ENCODE assay signal across 12 cellular contexts in genomic region chr13:33520480-33520839, GRCh38.
A peak's percentile ranks its signal among the peaks of the same experiment; 100 is the strongest.
DNase-seq lines count a peak whose midpoint lies in the region; FAIRE-seq and TF ChIP-seq lines count a peak whose summit lies in the region.
"Had no signal": no experiment of that assay in that cellular context is flagged by ENCODE, and none has a peak within 500 bp of the region (broad histone marks: within the 10 kb centered on the region; RNA-seq: fewer than 3 reads in every experiment).

No MANE protein-coding gene starts in this region.

- H3K27me3 Mint-ChIP-seq in neural progenitor cell (ENCODE audit: insufficient read depth, low read depth), result no peaks in the 10 kb centered on the region

- FAIRE-seq in H1 (lab: Jason Lieb, UNC), result no peak

- H3K27ac ChIP-seq in H1 (ENCODE audit: low read depth, low read length), result no peak overlapping the region
- H3K27ac ChIP-seq in neural progenitor cell, result no peak overlapping the region
- H3K27ac ChIP-seq in tibial artery, result peak overlapping the region; percentile 59
- H3K27ac ChIP-seq: 22Rv1 had no signal

- H2BK20ac ChIP-seq in H1 (ENCODE audit: low read length), result no peak overlapping the region

- no peaks in the 10 kb centered on the region for H3F3A ChIP-seq in neural progenitor cell (ENCODE audit: low read depth)

- H2AFZ ChIP-seq in H1 (ENCODE audit: low read length) (0 out of 2 replicates have a peak overlapping the region, but pooled peaks have one; percentile 4), neural progenitor cell (replicated peaks) (no peak overlapping the region)

- no peak for TF ChIP-seq POLR2A in H1 (IDR thresholded peaks at IDR 0.05; ENCODE audit: control extremely low read depth in 1 of 2, low read depth in 2 of 2, low read length in 2 of 2)

- no peak overlapping the region for H4K8ac ChIP-seq in H1 (ENCODE audit: extremely low read depth, insufficient read depth, low read length)

- TF ChIP-seq EP300 in H1 (IDR thresholded peaks at IDR 0.05; ENCODE audit: borderline replicate concordance in 1 of 2, low read depth in 2 of 2, low read length in 2 of 2), result no peak

- no peak overlapping the region for H3K14ac ChIP-seq in H1 (ENCODE audit: insufficient read length)

- H3K4me1 Mint-ChIP-seq in neural progenitor cell, result peaks cover 20% of the 10 kb centered on the region

- no peak overlapping the region for H3K56ac ChIP-seq in H1 (replicated peaks; ENCODE audit: insufficient read length, low read depth, low read length)

- H3K9ac ChIP-seq in H1 (replicated peaks in 1 of 4; ENCODE audit: extremely low read depth in 1 of 4, low read depth in 3 of 4, low read length in 3 of 4) (no peak overlapping the region), neural progenitor cell (no peak overlapping the region)

- no peaks in the 10 kb centered on the region for H3K79me1 ChIP-seq in H1 (ENCODE audit: low read depth, low read length)

- H3K9me3 ChIP-seq in H1 (ENCODE audit: insufficient read depth in 2 of 2, low read depth in 1 of 2, low read length in 1 of 2) (no peaks in the 10 kb centered on the region), neural progenitor cell (ENCODE audit: low read depth) (no peaks in the 10 kb centered on the region), tibial artery (no peaks in the 10 kb centered on the region)

- H3K9me3 Mint-ChIP-seq in neural progenitor cell, result no peaks in the 10 kb centered on the region

- no peak overlapping the region for H2BK15ac ChIP-seq in H1 (ENCODE audit: low read length)

- intact Hi-C loops in tibial artery (cut with DNase I; ENCODE audit: low total_unique reads), result no loop called here

- WGBS in H1 (ENCODE audit: extremely low coverage in 1 of 2, insufficient coverage in 1 of 2, insufficient read length in 1 of 2, insufficient replicate concordance in 2 of 2, low coverage in 1 of 2, low lambda C conversion rate in 2 of 2, missing lambda C conversion rate in 1 of 2), 2 experiments, result 76% methylated on average over 5 of the region's 5 CpGs; no CpG with 5 or more reads in 1 of the 2 experiments

- no peak overlapping the region for H3K18ac ChIP-seq in H1 (ENCODE audit: extremely low read depth, low read length)

- H3K4me2 ChIP-seq in H1 (ENCODE audit: insufficient read depth in 1 of 2, low read depth in 2 of 2, low read length in 2 of 2), result no peak overlapping the region
- H3K4me2 ChIP-seq in neural progenitor cell, result no peak overlapping the region

- no peak overlapping the region for H3K23ac ChIP-seq in H1 (ENCODE audit: insufficient read length)

- no peak overlapping the region for H4K5ac ChIP-seq in H1 (ENCODE audit: insufficient read length, low read depth, low read length)

- H4K20me1 ChIP-seq in H1 (replicated peaks in 1 of 2; ENCODE audit: control insufficient read depth in 1 of 2, insufficient read depth in 2 of 2, low read length in 2 of 2) (no peaks in the 10 kb centered on the region), neural progenitor cell (ENCODE audit: low read depth) (no peaks in the 10 kb centered on the region)

- H2AK5ac ChIP-seq in H1 (ENCODE audit: low read depth, low read length), result no peak overlapping the region

- no peak overlapping the region for H3K4ac ChIP-seq in H1 (replicated peaks; ENCODE audit: insufficient read length, low read depth, low read length)

- no peak overlapping the region for H3K4me3 Mint-ChIP-seq in neural progenitor cell

- no peak overlapping the region for H2BK12ac ChIP-seq in H1 (ENCODE audit: low read depth, low read length)

- no peaks in the 10 kb centered on the region for H3K36me3 ChIP-seq in H1 (ENCODE audit: control insufficient read depth in 2 of 4, insufficient read depth in 4 of 4, low read length in 3 of 4)
- H3K36me3 ChIP-seq in neural progenitor cell, result no peaks in the 10 kb centered on the region
- no peaks in the 10 kb centered on the region for H3K36me3 ChIP-seq in tibial artery

- CTCF ChIA-PET in H1 (lab: Charles Lee; ENCODE audit: partially characterized antibody), result interaction anchor here (0.6 to 1.3 kb wide), 3 partner anchors 10 to 987 kb away, joined by 3 to 4 read pairs (median 4); no protein-coding TSS in a partner anchor

- POLR2A ChIA-PET in H1 (lab: Charles Lee; ENCODE audit: partially characterized antibody), result interaction anchor here (0.5 kb wide), 1 partner anchor 9 kb away, joined by 3 read pairs; no protein-coding TSS in a partner anchor

- H4K91ac ChIP-seq in H1 (replicated peaks; ENCODE audit: insufficient read length, low read length), result no peak overlapping the region

- DNase-seq in NCI-H82 (lab: John Stamatoyannopoulos, UW), result peak; percentile 32
- no peak for DNase-seq in NCI-H82 treated with DMSO at 0.1 percent for 48 hours (lab: John Stamatoyannopoulos, UW; ENCODE audit: unreplicated experiment)
- DNase-seq in H1 (ENCODE audit: low read depth in 1 of 2, low spot score in 2 of 2), result no peak
- DNase-seq in neural progenitor cell (ENCODE audit: low spot score), result no peak
- DNase-seq in tibial artery, result no peak
- no peak for DNase-seq in NCI-H2171 treated with DMSO at 0.1 percent for 48 hours (lab: John Stamatoyannopoulos, UW)
- DNase-seq in HPDE6-E6E7 (ENCODE audit: extremely low spot score), result no peak
- DNase-seq in GDM1 (lab: John Stamatoyannopoulos, UW), result no peak
- DNase-seq: NCI-H1092, NCI-H226, NCI-H526 treated with DMSO at 0.1 percent for 48 hours had no signal

- peaks cover 0 to 22% (median 7%) of the 10 kb centered on the region in 4 experiments; a peak in 3 of 7 replicates for H3K4me1 ChIP-seq in H1 (replicated peaks in 1 of 4; ENCODE audit: control insufficient read depth in 3 of 4, insufficient read depth in 4 of 4, low read length in 3 of 4)
- peaks cover 8% of the 10 kb centered on the region for H3K4me1 ChIP-seq in neural progenitor cell
- H3K4me1 ChIP-seq in tibial artery, result peaks cover 0 to 48% (median 5%) of the 10 kb centered on the region in 4 donors

- no peaks in the 10 kb centered on the region for H3K27me3 ChIP-seq in H1 (replicated peaks in 1 of 4; ENCODE audit: control insufficient read depth in 3 of 4, extremely low read depth in 1 of 4, insufficient read depth in 3 of 4, low read length in 3 of 4)
- no peaks in the 10 kb centered on the region for H3K27me3 ChIP-seq in neural progenitor cell
- no peaks in the 10 kb centered on the region for H3K27me3 ChIP-seq in tibial artery

- no peaks in the 10 kb centered on the region for H3K23me2 ChIP-seq in H1 (ENCODE audit: low read depth, low read length)

- no peak overlapping the region for H2BK120ac ChIP-seq in H1 (replicated peaks; ENCODE audit: low read depth, low read length)

- H2BK5ac ChIP-seq in H1 (ENCODE audit: low read depth, low read length), result no peak overlapping the region

- H3K4me3 ChIP-seq in H1 (ENCODE audit: extremely low read depth in 1 of 4, insufficient read depth in 2 of 4, low read depth in 3 of 4, low read length in 4 of 4) (no peak overlapping the region), neural progenitor cell (no peak overlapping the region), tibial artery (no peak overlapping the region)

- peak overlapping the region; percentile 83 for H3K27ac Mint-ChIP-seq in neural progenitor cell

- H3K79me2 ChIP-seq in H1 (ENCODE audit: control insufficient read depth in 1 of 2, insufficient read depth in 2 of 2, low read length in 2 of 2) (no peaks in the 10 kb centered on the region), neural progenitor cell (ENCODE audit: low read depth) (no peaks in the 10 kb centered on the region)

- H3K36me3 Mint-ChIP-seq in neural progenitor cell, result no peaks in the 10 kb centered on the region

- TF ChIP-seq RAD21 in H1 (IDR thresholded peaks at IDR 0.05 in 1 of 2, conservative IDR thresholded peaks at IDR 0.05 in 1 of 2; ENCODE audit: low read depth in 2 of 2, low read length in 2 of 2), result no peak

- TF ChIP-seq CTCF in H1 (IDR thresholded peaks at IDR 0.05; ENCODE audit: control extremely low read depth in 1 of 3, insufficient read depth in 1 of 3, low read depth in 1 of 3, low read length in 3 of 3) (no peak), neural progenitor cell (IDR thresholded peaks at IDR 0.05) (no peak), tibial artery (IDR thresholded peaks at IDR 0.05) (no peak)

TF ChIP-seq in H1, 55 proteins besides CTCF, POLR2A, EP300 and RAD21:
- no peak for TF ChIP-seq CHD1 (IDR thresholded peaks at IDR 0.05; ENCODE audit: low read depth, low read length)
- TF ChIP-seq RXRA (IDR thresholded peaks at IDR 0.05; ENCODE audit: insufficient read depth, low read depth, low read length), result no peak
- TF ChIP-seq MAFK (IDR thresholded peaks at IDR 0.05; ENCODE audit: low read depth, low read length), result no peak
- no peak for TF ChIP-seq FOSL1 (IDR thresholded peaks at IDR 0.05; ENCODE audit: insufficient read depth, low read depth, low read length)
- TF ChIP-seq BRCA1 (IDR thresholded peaks at IDR 0.05; ENCODE audit: low read depth, low read length), result no peak
- TF ChIP-seq ATF3 (IDR thresholded peaks at IDR 0.05; ENCODE audit: insufficient read depth, low read depth, low read length), result no peak
- TF ChIP-seq SAP30 (IDR thresholded peaks at IDR 0.05; ENCODE audit: insufficient read depth, insufficient replicate concordance, low read length), result no peak
- no peak for TF ChIP-seq SUZ12 (IDR thresholded peaks at IDR 0.05; ENCODE audit: low read length)
- TF ChIP-seq RBBP5 (IDR thresholded peaks at IDR 0.05; ENCODE audit: borderline replicate concordance, low read depth, low read length), result no peak
- TF ChIP-seq BACH1 (IDR thresholded peaks at IDR 0.05; ENCODE audit: low read length), result no peak
- TF ChIP-seq JUN (IDR thresholded peaks at IDR 0.05; ENCODE audit: low read depth, low read length), result no peak
- no peak for TF ChIP-seq TBP (IDR thresholded peaks at IDR 0.05; ENCODE audit: low read depth, low read length)
- no peak for TF ChIP-seq USF2 (IDR thresholded peaks at IDR 0.05; ENCODE audit: low read length)
- no peak for TF ChIP-seq JUND (IDR thresholded peaks at IDR 0.05; ENCODE audit: low read length)

Comparison
In these comparisons a context has a peak if more than half of its experiments do, and no peak if none do; other contexts are left out.
1. H3K27ac ChIP-seq: peak in tibial artery (2 of 2); none in H1 (single experiment) and neural progenitor cell (single experiment).